ENCODE assay signal across 8 cellular contexts in genomic region chr6:7106752-7107577, GRCh38. TPM values are rescaled to one million over a fixed set of nuclear protein-coding genes. Genes with fewer than 3 reads are reported as not detected.
DNase-seq lines count a peak whose midpoint lies in the region; ATAC-seq and TF ChIP-seq lines count a peak whose summit lies in the region.

No MANE protein-coding gene starts in this region.

- WGBS in sigmoid colon, 2 donors = 1 to 2% methylated on average over 66 of the region's 66 CpGs

- peaks cover 0 to 36% (median 20%) of the 10 kb centered on the region in 4 donors for H3K4me1 ChIP-seq in sigmoid colon

- H3K36me3 ChIP-seq in sigmoid colon = no peaks in the 10 kb centered on the region

- no peaks in the 10 kb centered on the region for H3K9me3 ChIP-seq in sigmoid colon

- peak; percentile 43 for ATAC-seq in GM18502 (IDR thresholded peaks at IDR 0.05; ENCODE audit: poor library complexity, unreplicated experiment)
- ATAC-seq in HG02763 (IDR thresholded peaks at IDR 0.05; ENCODE audit: unreplicated experiment) = peak; percentile 28

- intact Hi-C loops in cardiac septum (cut with DNase I) = loop anchor here (5.0 kb wide), 1 partner anchor 110 kb away; no protein-coding TSS in a partner anchor
- intact Hi-C loops in sigmoid colon (cut with DNase I) = loop anchor here (2.0 to 5.0 kb wide), 3 partner anchors 56 to 430 kb away; no protein-coding TSS in a partner anchor

- H3K27ac ChIP-seq in sigmoid colon = peak overlapping the region; percentile 95 to 98 (median 96)

- peak; percentile 73 for DNase-seq in OCI-M2 (lab: John Stamatoyannopoulos, UW; ENCODE audit: unreplicated experiment)
- peak; percentile 40 for DNase-seq in activated gamma-delta T cell (lab: John Stamatoyannopoulos, UW)
- DNase-seq in cardiac septum (ENCODE audit: low spot score) = peak; percentile 78
- DNase-seq in sigmoid colon = peak; percentile 75
- DNase-seq in KG1 (lab: John Stamatoyannopoulos, UW) = no peak
- DNase-seq in SKM-1 treated with dmso at 0.1 percent for 144 hours (lab: John Stamatoyannopoulos, UW; ENCODE audit: unreplicated experiment) = no peak

- TF ChIP-seq EP300 in sigmoid colon (IDR thresholded peaks at IDR 0.05) = no peak

- peak in 2 of 4 experiments; percentile 6 to 10 for TF ChIP-seq CTCF in sigmoid colon (IDR thresholded peaks at IDR 0.05)

- no peak for TF ChIP-seq POLR2A in sigmoid colon (IDR thresholded peaks at IDR 0.05)

- peak overlapping the region; percentile 80 to 96 (median 88) for H3K4me3 ChIP-seq in sigmoid colon

- H3K27me3 ChIP-seq in sigmoid colon = no peaks in the 10 kb centered on the region

RNA-seq across cellular contexts. Expression of gene RREB1, which starts 0.8 kb away (rescaled TPM):
- total RNA-seq in cardiac septum (27.8 TPM), sigmoid colon (10 to 100 TPM; 18.9 to 31.9 (median 23.2) TPM)
- polyA plus RNA-seq in sigmoid colon = 10 to 100 TPM in 1 of 3 donors, 1 to 10 TPM in 2; 6.0 to 21.5 (median 9.9) TPM

Comparison
In these comparisons a context has a peak if more than half of its experiments do, and no peak if none do; other contexts are left out.
1. DNase-seq: peak in OCI-M2 (single experiment), activated gamma-delta T cell (single experiment), cardiac septum (single experiment) and sigmoid colon (single experiment); none in KG1 (single experiment) and SKM-1 treated with dmso at 0.1 percent for 144 hours (single experiment).